Comparison of ENCODE assay signal across 30 cellular contexts in the genomic region with DNA sequence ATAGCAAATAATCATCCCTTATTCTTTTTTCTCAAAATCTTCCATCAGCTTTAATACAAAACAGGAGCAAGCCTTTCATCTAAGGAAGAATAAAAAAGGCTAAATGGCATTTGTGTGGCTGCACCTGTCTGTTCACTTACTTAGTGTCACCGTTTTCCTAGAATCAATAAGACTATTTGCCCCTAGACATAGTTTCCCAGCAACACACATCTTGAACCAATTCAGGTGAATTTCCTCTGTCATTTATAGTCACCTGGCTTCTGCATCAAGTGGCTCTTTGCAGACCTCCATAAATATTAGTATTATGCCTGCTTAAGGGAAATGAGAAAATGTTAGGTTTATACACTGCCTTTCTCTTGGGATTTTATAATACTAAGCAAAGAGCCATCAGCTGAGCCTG. TPM values are rescaled to one million over a fixed set of nuclear protein-coding genes. Genes with fewer than 3 reads are reported as not detected.
DNase-seq lines count a peak whose midpoint lies in the region; ATAC-seq, FAIRE-seq and TF ChIP-seq lines count a peak whose summit lies in the region.
"Had no signal": no experiment of that assay in that cellular context is flagged by ENCODE, and none has a peak within 500 bp of the region (broad histone marks: within the 10 kb centered on the region; RNA-seq: fewer than 3 reads in every experiment).

No MANE protein-coding gene starts in this region.

- no peaks in the 10 kb centered on the region for H3K9me3 ChIP-seq in HepG2 (ENCODE audit: low read length)
- no peaks in the 10 kb centered on the region for H3K9me3 ChIP-seq in right lobe of liver
- no peaks in the 10 kb centered on the region for H3K9me3 ChIP-seq in neural cell (ENCODE audit: low read length)
- H3K9me3 ChIP-seq: breast epithelium, esophagus squamous epithelium, heart left ventricle, psoas muscle, sigmoid colon, thyroid gland, vagina had no signal

- 18% methylated on average over 1 of the region's 1 CpG for WGBS in HepG2 (ENCODE audit: low lambda C conversion rate)
- 60% methylated on average over 1 of the region's 1 CpG for WGBS in right lobe of liver (ENCODE audit: insufficient coverage, low coverage, low lambda C conversion rate, missing lambda C conversion rate)

- H3K4me3 ChIP-seq in HepG2 (replicated peaks in 1 of 3; ENCODE audit: insufficient read depth in 1 of 3, low read depth in 2 of 3, low read length in 3 of 3), result no peak overlapping the region
- no peak overlapping the region for H3K4me3 ChIP-seq in right lobe of liver
- no peak overlapping the region for H3K4me3 ChIP-seq in neural cell (ENCODE audit: low read length)
- H3K4me3 ChIP-seq: breast epithelium, dorsolateral prefrontal cortex, esophagus squamous epithelium, GM12878, heart left ventricle, K562, psoas muscle, sigmoid colon, thyroid gland, vagina had no signal

- H3K9me2 ChIP-seq in neural cell (ENCODE audit: insufficient read depth, low read length), result no peaks in the 10 kb centered on the region

- POLR2A ChIA-PET in HepG2 (lab: Yijun Ruan, JAX), result no interaction called here

- in situ Hi-C loops in HepG2 (cut with HindIII; ENCODE audit: extremely low pct_ligation_motif_present, low pct_unique_long_range_greater_than_20kb), result no loop called here

- H3F3A ChIP-seq in neural cell (ENCODE audit: insufficient read depth, low read length, poor library complexity, severe bottlenecking), result no peaks in the 10 kb centered on the region

- no peaks in the 10 kb centered on the region for H3K36me3 ChIP-seq in HepG2 (replicated peaks in 1 of 2; ENCODE audit: control insufficient read depth in 1 of 2, insufficient read depth in 2 of 2, low read length in 2 of 2)
- no peaks in the 10 kb centered on the region for H3K36me3 ChIP-seq in right lobe of liver
- H3K36me3 ChIP-seq in neural cell (ENCODE audit: insufficient read depth, low read length), result no peaks in the 10 kb centered on the region
- H3K36me3 ChIP-seq: breast epithelium, esophagus squamous epithelium, heart left ventricle, sigmoid colon, thyroid gland, vagina had no signal

- no peak for TF ChIP-seq CTCF in HepG2 (CRISPR knock-in tag; IDR thresholded peaks at IDR 0.05)
- TF ChIP-seq CTCF in right lobe of liver (IDR thresholded peaks at IDR 0.05), result no peak
- no peak for TF ChIP-seq CTCF in neural cell (IDR thresholded peaks at IDR 0.05; ENCODE audit: poor library complexity, severe bottlenecking)

- H3K4me2 ChIP-seq in HepG2 (ENCODE audit: low read depth, low read length) (no peak overlapping the region), neural cell (ENCODE audit: low read length) (no peak overlapping the region)

- TF ChIP-seq RAD21 in HepG2 (CRISPR knock-in tag; IDR thresholded peaks at IDR 0.05) (no peak), neural cell (conservative IDR thresholded peaks at IDR 0.05) (no peak)

- H4K20me1 ChIP-seq in HepG2 (ENCODE audit: insufficient read depth, low read length), result no peaks in the 10 kb centered on the region
- H4K20me1 ChIP-seq in neural cell (ENCODE audit: insufficient read depth), result no peaks in the 10 kb centered on the region

- BruUV-seq in HepG2 (replicated peaks; lab: Mats Ljungman, UMichigan), result no TSS peak

- H3K4me1 ChIP-seq in HepG2 (ENCODE audit: insufficient read depth, low read length) (peaks cover 6% of the 10 kb centered on the region), right lobe of liver (no peaks in the 10 kb centered on the region)
- H3K4me1 ChIP-seq: breast epithelium, esophagus squamous epithelium, foreskin keratinocyte, heart left ventricle, psoas muscle, sigmoid colon, thyroid gland, vagina had no signal

- DNase-seq in HepG2 (ENCODE audit: low spot score) (no peak), right lobe of liver (no peak), NCI-H146 treated with DMSO at 0.1 percent for 48 hours (lab: John Stamatoyannopoulos, UW; ENCODE audit: unreplicated experiment) (peak; percentile 93), NCI-H345 (lab: John Stamatoyannopoulos, UW) (peak; percentile 49), Right ventricle myocardium inferior (ENCODE audit: missing footprints) (no peak), left ventricle myocardium superior (no peak)
- DNase-seq: activated gamma-delta T cell; activated naive CD8-positive, alpha-beta T cell treated with anti-CD3 and anti-CD28 coated beads for 36 hours; activated T-cell treated with anti-CD3 and anti-CD28 coated beads, Interleukin-2, amount 50 U/mL, for 4 hours; anterior cingulate cortex; dorsolateral prefrontal cortex; EL; esophagus squamous epithelium; foreskin keratinocyte; heart left ventricle; kidney; midbrain; naive B cell; psoas muscle; SHP77; sigmoid colon; stimulated activated CD4-positive, alpha-beta T cell treated with anti-CD3 and anti-CD28 coated beads, Interleukin-4, amount 100 ng/mL, for 1 hour; T-helper 2 cell; thyroid gland had no signal

- TF ChIP-seq POLR2A in HepG2 (IDR thresholded peaks at IDR 0.05; ENCODE audit: insufficient read depth in 1 of 2, low read depth in 2 of 2, low read length in 2 of 2) (no peak), right lobe of liver (IDR thresholded peaks at IDR 0.05) (no peak)

- FAIRE-seq in HepG2 (lab: Jason Lieb, UNC), result no peak
- FAIRE-seq: GM12878, K562 had no signal

- no peak overlapping the region for H2AFZ ChIP-seq in HepG2 (ENCODE audit: low read length)
- H2AFZ ChIP-seq in neural cell (ENCODE audit: low read depth, low read length), result no peak overlapping the region

- CTCF ChIA-PET in HepG2 (lab: Yijun Ruan, JAX; ENCODE audit: low intra/inter-chr PET ratio, low total read pairs), result no interaction called here

- ATAC-seq in HepG2 (no peak), right lobe of liver (no peak), Right ventricle myocardium inferior (no peak), HG03045 (IDR thresholded peaks at IDR 0.05; ENCODE audit: unreplicated experiment) (no peak), left ventricle myocardium superior (no peak)
- ATAC-seq: activated T-cell treated with anti-CD3 and anti-CD28 coated beads, Interleukin-2, amount 50 U/mL, for 4 hours; foreskin keratinocyte; GM12878; heart left ventricle; K562; psoas muscle had no signal

- H3K27me3 ChIP-seq in HepG2 (ENCODE audit: control insufficient read depth in 1 of 2, insufficient read depth in 2 of 2, low read length in 2 of 2) (no peaks in the 10 kb centered on the region), right lobe of liver (no peaks in the 10 kb centered on the region), neural cell (ENCODE audit: insufficient read depth, low read depth, low read length) (no peaks in the 10 kb centered on the region)
- H3K27me3 ChIP-seq: breast epithelium, dorsolateral prefrontal cortex, esophagus squamous epithelium, foreskin keratinocyte, heart left ventricle, sigmoid colon, thyroid gland, vagina had no signal

- TF ChIP-seq EP300 in HepG2 (IDR thresholded peaks at IDR 0.05; ENCODE audit: low read depth in 2 of 2, low read length in 2 of 2) (no peak), HepG2 (CRISPR knock-in tag; IDR thresholded peaks at IDR 0.05; ENCODE audit: borderline replicate concordance) (no peak), neural cell (conservative IDR thresholded peaks at IDR 0.05; ENCODE audit: poor library complexity, severe bottlenecking) (no peak)

- H3K9ac ChIP-seq in HepG2 (ENCODE audit: insufficient read depth, low read depth, low read length) (no peak overlapping the region), neural cell (ENCODE audit: low read length) (no peak overlapping the region)

- H3K27ac ChIP-seq in HepG2 (ENCODE audit: extremely low read length, insufficient read depth, low read length) (no peak overlapping the region), right lobe of liver (no peak overlapping the region), neural cell (ENCODE audit: low read length) (no peak overlapping the region)
- H3K27ac ChIP-seq: breast epithelium, dorsolateral prefrontal cortex, esophagus squamous epithelium, foreskin keratinocyte, heart left ventricle, psoas muscle, sigmoid colon, thyroid gland, vagina had no signal

- intact Hi-C loops in HepG2 (cut with micrococcal nuclease; ENCODE audit: unreplicated experiment), result no loop called here
- intact Hi-C loops in right lobe of liver (cut with DNase I), result no loop called here
- intact Hi-C loops in Right ventricle myocardium inferior (cut with DNase I), result no loop called here
- intact Hi-C loops in left ventricle myocardium superior (cut with micrococcal nuclease), result no loop called here

- H3K79me2 ChIP-seq in HepG2 (ENCODE audit: insufficient read depth, low read length), result no peaks in the 10 kb centered on the region
- H3K79me2 ChIP-seq in neural cell (replicated peaks; ENCODE audit: insufficient read depth, low read length), result no peaks in the 10 kb centered on the region

TF ChIP-seq in HepG2, 621 proteins besides CTCF, POLR2A, EP300 and RAD21 (continues in another document):
- TF ChIP-seq MAFF (IDR thresholded peaks at IDR 0.05; ENCODE audit: low read depth, low read length), result peak; percentile 39; the same call in 1 of the 2 replicates

TF ChIP-seq in neural cell, 6 proteins besides CTCF, POLR2A, EP300 and RAD21 (continues in another document):
- TF ChIP-seq MXI1 (conservative IDR thresholded peaks at IDR 0.05; ENCODE audit: poor library complexity, severe bottlenecking), result no peak

RNA-seq across cellular contexts. Expression of a gene that starts 17.4 kb away (rescaled TPM):
- total RNA-seq in HepG2 (2016; rRNA removed; fragmentation: Illumina TruSeq; extraction: Trizol) (25.2 and 33.2 TPM in 2 replicates), right lobe of liver (10 to 100 TPM; 41.5 to 93.6 (median 58.1) TPM), Right ventricle myocardium inferior (2.4 TPM), left ventricle myocardium superior (2.1 TPM)
- total RNA-seq in HepG2 (2016; cell fraction: cytosol; rRNA removed; fragmentation: Illumina TruSeq; extraction: Trizol; ENCODE audit: low read depth), result 3.4 and 3.8 TPM in 2 replicates
- total RNA-seq in HepG2 (2016; cell fraction: insoluble cytoplasmic fraction; rRNA removed; fragmentation: Illumina TruSeq; extraction: Trizol), result 25.3 and 36.5 TPM in 2 replicates
- 13.8 and 15.9 TPM in 2 replicates for total RNA-seq in HepG2 (2016; cell fraction: membrane; rRNA removed; fragmentation: Illumina TruSeq; extraction: Trizol)
- total RNA-seq in HepG2 (2016; cell fraction: nucleus; rRNA removed; fragmentation: Illumina TruSeq; extraction: Trizol), result 18.2 and 22.1 TPM in 2 replicates
- polyA plus RNA-seq in HepG2 (2011; rRNA removed) (13.7 and 15.0 TPM in 2 replicates), neural cell (4.9 and 5.0 TPM in 2 replicates)
- polyA plus RNA-seq in HepG2 (2011; cell fraction: cytosol; rRNA removed), result 9.2 and 12.4 TPM in 2 replicates
- 11.5 and 13.2 TPM in 2 replicates for polyA plus RNA-seq in HepG2 (2011; cell fraction: nucleus; rRNA removed)
- polyA plus RNA-seq in HepG2 (2012), result 13.8 and 16.8 TPM in 2 replicates
- polyA plus RNA-seq in HepG2 (2016; cell fraction: cytosol; fragmentation: Illumina TruSeq; extraction: Trizol; ENCODE audit: low read depth), result 2.1 and 2.3 TPM in 2 replicates
- polyA plus RNA-seq in HepG2 (2016; cell fraction: insoluble cytoplasmic fraction; fragmentation: Illumina TruSeq; extraction: Trizol; ENCODE audit: low read depth), result 35.3 and 42.9 TPM in 2 replicates
- 10.6 and 11.2 TPM in 2 replicates for polyA plus RNA-seq in HepG2 (2016; cell fraction: membrane; fragmentation: Illumina TruSeq; extraction: Trizol; ENCODE audit: low read depth)
- 34.6 and 35.3 TPM in 2 replicates for polyA plus RNA-seq in HepG2 (2016; cell fraction: nucleus; fragmentation: Illumina TruSeq; extraction: Trizol; ENCODE audit: insufficient read depth, low read depth)
- polyA minus RNA-seq in HepG2 (2011; rRNA and poly(A)+ RNA removed; ENCODE audit: low replicate concordance), result 7.7 and 10.6 TPM in 2 replicates
- 8.9 and 9.9 TPM in 2 replicates for polyA minus RNA-seq in HepG2 (2011; cell fraction: cytosol; rRNA and poly(A)+ RNA removed)
- 11.3 and 23.6 TPM in 2 replicates for polyA minus RNA-seq in HepG2 (2011; cell fraction: nucleus; rRNA and poly(A)+ RNA removed)
- 3.0 and 4.4 TPM in 2 replicates for polyA minus RNA-seq in neural cell

Comparison
In these comparisons a context has a peak if more than half of its experiments do, and no peak if none do; other contexts are left out.
1. DNase-seq: peak in NCI-H146 treated with DMSO at 0.1 percent for 48 hours (single experiment) and NCI-H345 (single experiment); none in HepG2 (single experiment), right lobe of liver (0 of 3), Right ventricle myocardium inferior (single experiment) and left ventricle myocardium superior (single experiment).